In the genomic region with DNA sequence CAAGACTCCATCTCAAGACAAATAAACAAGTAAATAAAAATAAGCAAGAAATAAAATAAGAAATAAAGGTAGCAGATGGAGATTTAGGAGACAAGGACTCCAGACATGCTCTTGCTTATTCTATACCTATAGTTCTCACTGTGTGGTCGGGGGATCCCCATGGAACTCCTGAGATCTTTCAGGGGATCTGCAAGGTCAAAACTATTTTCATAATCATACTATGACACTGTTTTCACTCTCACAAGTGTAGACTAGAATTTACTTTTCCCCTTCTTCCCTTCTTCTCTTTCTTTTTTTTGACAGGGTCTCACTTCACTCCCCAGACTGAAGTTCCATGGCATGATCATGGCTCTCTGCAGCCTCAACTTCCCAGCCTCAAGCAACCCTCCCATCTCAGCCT, we compare ENCODE assay signal across 20 cellular contexts.
A peak's percentile ranks its signal among the peaks of the same experiment; 100 is the strongest.
DNase-seq lines count a peak whose midpoint lies in the region; ATAC-seq lines count a peak whose summit lies in the region.
"Had no signal": no experiment of that assay in that cellular context is flagged by ENCODE, and none has a peak within 500 bp of the region (broad histone marks: within the 10 kb centered on the region; RNA-seq: fewer than 3 reads in every experiment).

No MANE protein-coding gene starts in this region.

- H3K36me3 Mint-ChIP-seq in T-helper 2 cell treated with Interferon-gamma antibody and Interleukin-4, amounts not matched to agents 5 μg/mL and 100 μg/mL, for 36 hours (ENCODE audit: low read depth) = no peaks in the 10 kb centered on the region
- no peaks in the 10 kb centered on the region for H3K36me3 Mint-ChIP-seq in dendritic cell treated with granulocyte-macrophage colony-stimulating factor and Interleukin-4, amounts not matched to agents 40 ng/mL and 50 ng/mL, for 4 days (ENCODE audit: low read depth)

- intact Hi-C loops in dendritic cell treated with granulocyte-macrophage colony-stimulating factor and Interleukin-4, amounts not matched to agents 40 ng/mL and 50 ng/mL, for 4 days (cut with micrococcal nuclease) = loop anchor here (5.0 kb wide), 1 partner anchor 61 kb away; no protein-coding TSS in a partner anchor

- peaks cover 9% of the 10 kb centered on the region for H3K9me3 Mint-ChIP-seq in T-helper 2 cell treated with Interferon-gamma antibody and Interleukin-4, amounts not matched to agents 5 μg/mL and 100 μg/mL, for 36 hours
- H3K9me3 Mint-ChIP-seq in dendritic cell treated with granulocyte-macrophage colony-stimulating factor and Interleukin-4, amounts not matched to agents 40 ng/mL and 50 ng/mL, for 4 days = no peaks in the 10 kb centered on the region
- H3K9me3 Mint-ChIP-seq: T-helper 1 cell treated with Interleukin-12 subunit alpha and Interleukin-12 subunit beta and Interleukin-4 antibody, amounts not matched to agents 30 μg/mL and 1 μg/mL, for 36 hours had no signal

- H3K27me3 Mint-ChIP-seq in T-helper 2 cell treated with Interferon-gamma antibody and Interleukin-4, amounts not matched to agents 5 μg/mL and 100 μg/mL, for 36 hours (ENCODE audit: low read depth) = peaks cover 28% of the 10 kb centered on the region
- H3K27me3 Mint-ChIP-seq in dendritic cell treated with granulocyte-macrophage colony-stimulating factor and Interleukin-4, amounts not matched to agents 40 ng/mL and 50 ng/mL, for 4 days = no peaks in the 10 kb centered on the region
- H3K27me3 Mint-ChIP-seq: memory B cell had no signal

- peaks cover 18% of the 10 kb centered on the region for H3K4me1 Mint-ChIP-seq in T-helper 2 cell treated with Interferon-gamma antibody and Interleukin-4, amounts not matched to agents 5 μg/mL and 100 μg/mL, for 36 hours (ENCODE audit: low read depth)
- peaks cover 69% of the 10 kb centered on the region for H3K4me1 Mint-ChIP-seq in dendritic cell treated with granulocyte-macrophage colony-stimulating factor and Interleukin-4, amounts not matched to agents 40 ng/mL and 50 ng/mL, for 4 days (ENCODE audit: low read depth)

- ATAC-seq in GM18868 (IDR thresholded peaks at IDR 0.05; ENCODE audit: unreplicated experiment) (peak; percentile 44), HG02759 (IDR thresholded peaks at IDR 0.05; ENCODE audit: unreplicated experiment) (peak; percentile 23), GM21576 (IDR thresholded peaks at IDR 0.05; ENCODE audit: unreplicated experiment) (no peak)
- ATAC-seq: activated CD8-positive, alpha-beta memory T cell treated with anti-CD3 and anti-CD28 coated beads, Interleukin-2, amount 10 ng/mL, durations not matched to agents 7 days and 5 days; gastrocnemius medialis; right cardiac atrium had no signal

- no peak overlapping the region for H3K4me3 Mint-ChIP-seq in T-helper 2 cell treated with Interferon-gamma antibody and Interleukin-4, amounts not matched to agents 5 μg/mL and 100 μg/mL, for 36 hours
- H3K4me3 Mint-ChIP-seq in dendritic cell treated with granulocyte-macrophage colony-stimulating factor and Interleukin-4, amounts not matched to agents 40 ng/mL and 50 ng/mL, for 4 days = no peak overlapping the region
- H3K4me3 Mint-ChIP-seq: activated CD8-positive, alpha-beta memory T cell treated with anti-CD3 and anti-CD28 coated beads, Interleukin-2, amount 10 ng/mL, durations not matched to agents 7 days and 5 days; memory B cell; T-helper 1 cell treated with Interleukin-12 subunit alpha and Interleukin-12 subunit beta and Interleukin-4 antibody, amounts not matched to agents 30 μg/mL and 1 μg/mL, for 36 hours had no signal

- H3K27ac Mint-ChIP-seq in T-helper 2 cell treated with Interferon-gamma antibody and Interleukin-4, amounts not matched to agents 5 μg/mL and 100 μg/mL, for 36 hours = no peak overlapping the region
- peak overlapping the region; percentile 90 for H3K27ac Mint-ChIP-seq in dendritic cell treated with granulocyte-macrophage colony-stimulating factor and Interleukin-4, amounts not matched to agents 40 ng/mL and 50 ng/mL, for 4 days
- H3K27ac Mint-ChIP-seq: activated CD8-positive, alpha-beta memory T cell treated with anti-CD3 and anti-CD28 coated beads, Interleukin-2, amount 10 ng/mL, durations not matched to agents 7 days and 5 days; memory B cell; T-helper 1 cell treated with Interleukin-12 subunit alpha and Interleukin-12 subunit beta and Interleukin-4 antibody, amounts not matched to agents 30 μg/mL and 1 μg/mL, for 36 hours had no signal

- peak; percentile 34 for DNase-seq in T-helper 2 cell treated with Interferon-gamma antibody and Interleukin-4, amounts not matched to agents 5 μg/mL and 100 μg/mL, for 36 hours (ENCODE audit: low spot score)
- DNase-seq in T-helper 2 cell (no peak), NCI-H187 treated with DMSO at 0.1 percent for 48 hours (lab: John Stamatoyannopoulos, UW) (no peak)
- no peak for DNase-seq in effector CD4-positive, alpha-beta T cell
- DNase-seq: activated CD8-positive, alpha-beta memory T cell treated with anti-CD3 and anti-CD28 coated beads, Interleukin-2, amount 10 ng/mL, durations not matched to agents 7 days and 5 days; activated gamma-delta T cell; Caco-2; erythroblast; gastrocnemius medialis; NCI-H146; NCI-H82; right cardiac atrium; SJCRH30; stimulated activated naive CD4-positive, alpha-beta T cell treated with Interleukin-2 at 50 U/mL for 16 hours had no signal
